ENCODE assay signal across 14 cellular contexts in the genomic region with DNA sequence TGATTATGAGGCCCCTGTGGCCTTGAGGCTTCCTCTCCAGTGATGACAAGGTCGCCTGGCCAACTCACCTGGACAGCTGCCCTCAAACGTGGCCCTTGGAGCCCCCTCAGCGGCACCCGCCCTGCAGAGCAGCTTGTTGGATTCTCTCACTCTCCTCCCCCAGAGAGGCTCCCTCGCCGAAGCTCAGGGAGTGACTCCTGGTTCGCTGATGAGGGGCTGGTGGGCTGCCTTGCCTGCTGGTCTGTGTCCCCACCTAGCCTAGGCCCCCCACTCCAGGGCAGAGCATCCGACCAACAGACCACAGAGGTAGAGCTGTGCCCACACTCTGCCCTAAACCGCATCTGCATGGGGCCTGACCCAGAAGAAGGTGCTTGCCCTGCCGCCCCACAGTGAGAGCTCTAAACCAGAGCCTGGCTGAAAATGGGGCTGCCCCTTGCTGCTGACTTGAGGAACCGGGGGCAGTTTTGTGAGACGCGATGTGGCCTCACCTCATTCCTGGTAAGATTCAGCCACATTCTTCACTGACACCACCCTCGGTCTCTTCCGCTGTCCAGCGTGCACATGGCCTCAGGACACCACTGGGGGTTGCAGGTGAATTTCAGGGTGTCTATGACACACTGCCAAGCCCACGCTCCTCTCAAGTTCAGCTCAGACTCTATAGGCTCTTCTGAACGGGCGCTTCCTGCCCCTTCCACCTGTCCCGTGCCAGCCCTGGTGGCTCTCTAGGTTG.
DNase-seq lines count a peak whose midpoint lies in the region; ATAC-seq and TF ChIP-seq lines count a peak whose summit lies in the region.
"Had no signal": no experiment of that assay in that cellular context is flagged by ENCODE, and none has a peak within 500 bp of the region (broad histone marks: within the 10 kb centered on the region; RNA-seq: fewer than 3 reads in every experiment).

No MANE protein-coding gene starts in this region.

- no peak for TF ChIP-seq CTCF in GM10248 (IDR thresholded peaks at IDR 0.05; ENCODE audit: control extremely low read depth, extremely low read depth, low read depth, missing control alignments)

- peak; percentile 74 for DNase-seq in GM10248 (ENCODE audit: extremely low spot score)
- no peak for DNase-seq in NCI-H69 (lab: John Stamatoyannopoulos, UW)
- DNase-seq in AML-193 (lab: John Stamatoyannopoulos, UW): no peak
- no peak for DNase-seq in NCI-H226
- DNase-seq in GF-D8 (lab: John Stamatoyannopoulos, UW): no peak
- DNase-seq: activated CD4-positive, alpha-beta T cell treated with anti-CD3 and anti-CD28 coated beads, Interleukin-2, amount 50 U/mL, for 4 hours; activated gamma-delta T cell; kidney glomerular epithelial cell; NCI-H1417; NCI-H526 treated with DMSO at 0.1 percent for 48 hours; RPMI8226 had no signal

- CTCF ChIA-PET in GM10248 (lab: Yijun Ruan, JAX): interaction anchor here (0.6 to 2.3 kb wide), 10 partner anchors 8 to 135 kb away, joined by 3 to 6 read pairs (median 4); no protein-coding TSS in a partner anchor

- ATAC-seq in GM19397 (IDR thresholded peaks at IDR 0.05; ENCODE audit: unreplicated experiment) (peak; percentile 52), HG02943 (IDR thresholded peaks at IDR 0.05; ENCODE audit: low read depth, unreplicated experiment) (peak; percentile 52), esophagus mucosa (peak; percentile 39)

- POLR2A ChIA-PET in GM10248 (lab: Yijun Ruan, JAX): no interaction called here
